In the genomic region with DNA sequence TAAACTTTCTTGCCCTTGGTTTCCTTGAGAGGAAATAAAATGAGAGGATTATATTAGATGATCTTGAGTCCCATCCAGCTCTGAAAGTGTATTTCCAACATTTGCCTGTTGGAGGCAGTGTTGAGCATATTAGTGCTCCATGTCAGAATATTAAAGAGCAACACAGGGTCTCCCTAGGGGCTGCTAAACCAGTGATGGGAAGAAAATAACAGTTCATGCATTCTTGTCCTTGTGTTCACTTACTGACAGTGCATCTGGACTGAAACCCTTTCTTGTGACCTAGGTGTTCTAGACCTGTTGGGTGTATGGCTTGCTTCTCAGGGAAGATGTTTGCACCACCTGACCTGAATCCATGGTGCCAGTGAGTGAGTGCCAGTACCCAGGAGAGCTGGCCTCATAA, we compare ENCODE assay signal across 9 cellular contexts.
DNase-seq lines count a peak whose midpoint lies in the region; ATAC-seq and TF ChIP-seq lines count a peak whose summit lies in the region.
"Had no signal": no experiment of that assay in that cellular context is flagged by ENCODE, and none has a peak within 500 bp of the region (broad histone marks: within the 10 kb centered on the region; RNA-seq: fewer than 3 reads in every experiment).

No MANE protein-coding gene starts in this region.

- peaks cover 0 to 11% of the 10 kb centered on the region in 2 experiments; a peak in 2 of 4 replicates for H3K4me1 ChIP-seq in HCT116 (ENCODE audit: control insufficient read depth in 1 of 2, insufficient read depth in 2 of 2, low read length in 2 of 2)
- peaks cover 40% of the 10 kb centered on the region for H3K4me1 ChIP-seq in body of pancreas
- peaks cover 21% of the 10 kb centered on the region for H3K4me1 ChIP-seq in lower lobe of right lung
- peaks cover 29% of the 10 kb centered on the region for H3K4me1 ChIP-seq in vagina
- peaks cover 0 to 11% (median 3%) of the 10 kb centered on the region in 4 donors for H3K4me1 ChIP-seq in tibial artery

- H4K20me1 ChIP-seq in HCT116 (ENCODE audit: insufficient read depth) = no peaks in the 10 kb centered on the region

- RAD21 ChIA-PET in HCT116 (lab: Charles Lee; ENCODE audit: low non-redundant PET in 1 of 2, low total read pairs in 2 of 2, uncharacterized antibody in 2 of 2, unreplicated experiment in 2 of 2) = interaction anchor here in 1 of 2 experiments (2.5 kb wide), 1 partner anchor 162 kb away, joined by 15 read pairs; no protein-coding TSS in a partner anchor

- no peak overlapping the region for H3K9ac ChIP-seq in HCT116 (ENCODE audit: low read length)

- TF ChIP-seq CTCF in C4-2B (conservative IDR thresholded peaks at IDR 0.05) = peak; percentile 55
- TF ChIP-seq CTCF in HCT116 (IDR thresholded peaks at IDR 0.05 in 2 of 3, conservative IDR thresholded peaks at IDR 0.05 in 1 of 3; ENCODE audit: borderline replicate concordance in 1 of 3, insufficient read depth in 1 of 3, low read depth in 2 of 3, low read length in 2 of 3) = peak in 2 of 3 experiments; percentile 52 to 76; a peak in 4 of 6 replicates
- peak in 5 of 7 experiments; percentile 20 to 43 (median 36) for TF ChIP-seq CTCF in body of pancreas (IDR thresholded peaks at IDR 0.05)
- peak; percentile 41 for TF ChIP-seq CTCF in lower lobe of right lung (IDR thresholded peaks at IDR 0.05)
- no peak for TF ChIP-seq CTCF in vagina (IDR thresholded peaks at IDR 0.05)
- TF ChIP-seq CTCF in tibial artery (IDR thresholded peaks at IDR 0.05) = no peak

- no peak; the same call in 1 of the 2 replicates for TF ChIP-seq RAD21 in HCT116 (IDR thresholded peaks at IDR 0.05; ENCODE audit: low read depth)

- no peak for ATAC-seq in HCT116
- peak; percentile 10 for ATAC-seq in body of pancreas
- no peak for ATAC-seq in lower lobe of right lung

- H3K9me3 ChIP-seq in HCT116 (ENCODE audit: control insufficient read depth in 1 of 2, insufficient read depth in 1 of 2, low read depth in 1 of 2, low read length in 2 of 2) = no peaks in the 10 kb centered on the region
- H3K9me3 ChIP-seq in body of pancreas = no peaks in the 10 kb centered on the region
- no peaks in the 10 kb centered on the region for H3K9me3 ChIP-seq in lower lobe of right lung
- H3K9me3 ChIP-seq in vagina = no peaks in the 10 kb centered on the region
- H3K9me3 ChIP-seq in tibial artery = no peaks in the 10 kb centered on the region
- H3K9me3 ChIP-seq: upper lobe of left lung had no signal

- no TSS peak for BruUV-seq in HCT116 (replicated peaks; lab: Mats Ljungman, UMichigan)

- H3K79me2 ChIP-seq in HCT116 (ENCODE audit: insufficient read depth, low read length) = no peaks in the 10 kb centered on the region

- peak; percentile 13 for DNase-seq in HCT116 (ENCODE audit: low read depth, low spot score)
- peak in 2 of 4 donors; percentile 13 to 26 for DNase-seq in body of pancreas
- no peak for DNase-seq in lower lobe of right lung
- no peak for DNase-seq in GDM1 (lab: John Stamatoyannopoulos, UW)
- no peak for DNase-seq in UCSD-AML1 (lab: John Stamatoyannopoulos, UW; ENCODE audit: unreplicated experiment)
- no peak for DNase-seq in vagina (ENCODE audit: extremely low spot score in 2 of 2)
- no peak for DNase-seq in tibial artery
- DNase-seq: upper lobe of left lung had no signal

- H3K4me3 ChIP-seq in HCT116 (replicated peaks in 1 of 2; ENCODE audit: low read depth in 1 of 2, low read length in 2 of 2) = no peak overlapping the region
- H3K4me3 ChIP-seq in body of pancreas = no peak overlapping the region
- H3K4me3 ChIP-seq in lower lobe of right lung = no peak overlapping the region
- H3K4me3 ChIP-seq in vagina = no peak overlapping the region
- no peak overlapping the region for H3K4me3 ChIP-seq in tibial artery
- H3K4me3 ChIP-seq: upper lobe of left lung had no signal

- H3K27me3 ChIP-seq in HCT116 (ENCODE audit: insufficient read depth, low read length) = no peaks in the 10 kb centered on the region
- H3K27me3 ChIP-seq in body of pancreas = no peaks in the 10 kb centered on the region
- no peaks in the 10 kb centered on the region for H3K27me3 ChIP-seq in lower lobe of right lung (ENCODE audit: low read depth)
- no peaks in the 10 kb centered on the region for H3K27me3 ChIP-seq in vagina
- H3K27me3 ChIP-seq in tibial artery = no peaks in the 10 kb centered on the region
- H3K27me3 ChIP-seq: upper lobe of left lung had no signal

- TF ChIP-seq POLR2A in HCT116 (IDR thresholded peaks at IDR 0.05; ENCODE audit: borderline replicate concordance, extremely low read depth, insufficient read depth, insufficient read length) = no peak
- TF ChIP-seq POLR2A in body of pancreas (IDR thresholded peaks at IDR 0.05) = no peak
- TF ChIP-seq POLR2A in vagina (IDR thresholded peaks at IDR 0.05) = no peak

- no peak overlapping the region for H3K4me2 ChIP-seq in HCT116 (ENCODE audit: low read length)

- H2AFZ ChIP-seq in HCT116 (ENCODE audit: low read depth, low read length, poor library complexity, severe bottlenecking) = no peak overlapping the region

- CTCF ChIA-PET in HCT116 (lab: Charles Lee) = interaction anchor here (0.6 to 7.3 kb wide), 7 partner anchors 11 to 171 kb away, joined by 3 to 140 read pairs (median 4); no protein-coding TSS in a partner anchor

- H3K27ac ChIP-seq in C4-2B = peak overlapping the region; percentile 25; the same call in 1 of the 2 replicates
- no peak overlapping the region for H3K27ac ChIP-seq in HCT116 (ENCODE audit: low read depth, low read length)
- peak overlapping the region; percentile 63 to 87 (median 85) for H3K27ac ChIP-seq in body of pancreas
- no peak overlapping the region for H3K27ac ChIP-seq in lower lobe of right lung
- H3K27ac ChIP-seq in vagina = no peak overlapping the region
- no peak overlapping the region for H3K27ac ChIP-seq in tibial artery

- POLR2A ChIA-PET in HCT116 (lab: Charles Lee) = no interaction called here

- H3K36me3 ChIP-seq in HCT116 (ENCODE audit: control insufficient read depth in 1 of 2, insufficient read depth in 2 of 2, low read length in 2 of 2) = no peaks in the 10 kb centered on the region
- no peaks in the 10 kb centered on the region for H3K36me3 ChIP-seq in body of pancreas (replicated peaks in 1 of 2; ENCODE audit: insufficient read depth in 1 of 2, low read depth in 2 of 2)
- no peaks in the 10 kb centered on the region for H3K36me3 ChIP-seq in lower lobe of right lung
- no peaks in the 10 kb centered on the region for H3K36me3 ChIP-seq in vagina
- no peaks in the 10 kb centered on the region for H3K36me3 ChIP-seq in tibial artery
- H3K36me3 ChIP-seq: upper lobe of left lung had no signal

- intact Hi-C loops in HCT116 (cut with micrococcal nuclease) = loop anchor here (10.0 kb wide), 1 partner anchor 543 kb away; no protein-coding TSS in a partner anchor
- intact Hi-C loops in body of pancreas (cut with DNase I) = no loop called here
- intact Hi-C loops in lower lobe of right lung (cut with DNase I) = loop anchor here (5.0 kb wide), 1 partner anchor 165 kb away; no protein-coding TSS in a partner anchor
- intact Hi-C loops in vagina (cut with DNase I) = loop anchor here (10.0 kb wide), 1 partner anchor 283 kb away; no protein-coding TSS in a partner anchor
- intact Hi-C loops in tibial artery (cut with DNase I; ENCODE audit: low total_unique reads) = no loop called here

- no peaks in the 10 kb centered on the region for H3K9me2 ChIP-seq in HCT116 (ENCODE audit: insufficient read depth)

TF ChIP-seq in HCT116, 20 proteins besides CTCF, POLR2A, EP300 and RAD21 (continues in another document):
- TF ChIP-seq EGR1 (IDR thresholded peaks at IDR 0.05; ENCODE audit: low read depth) = no peak
- TF ChIP-seq, protein P1, sequence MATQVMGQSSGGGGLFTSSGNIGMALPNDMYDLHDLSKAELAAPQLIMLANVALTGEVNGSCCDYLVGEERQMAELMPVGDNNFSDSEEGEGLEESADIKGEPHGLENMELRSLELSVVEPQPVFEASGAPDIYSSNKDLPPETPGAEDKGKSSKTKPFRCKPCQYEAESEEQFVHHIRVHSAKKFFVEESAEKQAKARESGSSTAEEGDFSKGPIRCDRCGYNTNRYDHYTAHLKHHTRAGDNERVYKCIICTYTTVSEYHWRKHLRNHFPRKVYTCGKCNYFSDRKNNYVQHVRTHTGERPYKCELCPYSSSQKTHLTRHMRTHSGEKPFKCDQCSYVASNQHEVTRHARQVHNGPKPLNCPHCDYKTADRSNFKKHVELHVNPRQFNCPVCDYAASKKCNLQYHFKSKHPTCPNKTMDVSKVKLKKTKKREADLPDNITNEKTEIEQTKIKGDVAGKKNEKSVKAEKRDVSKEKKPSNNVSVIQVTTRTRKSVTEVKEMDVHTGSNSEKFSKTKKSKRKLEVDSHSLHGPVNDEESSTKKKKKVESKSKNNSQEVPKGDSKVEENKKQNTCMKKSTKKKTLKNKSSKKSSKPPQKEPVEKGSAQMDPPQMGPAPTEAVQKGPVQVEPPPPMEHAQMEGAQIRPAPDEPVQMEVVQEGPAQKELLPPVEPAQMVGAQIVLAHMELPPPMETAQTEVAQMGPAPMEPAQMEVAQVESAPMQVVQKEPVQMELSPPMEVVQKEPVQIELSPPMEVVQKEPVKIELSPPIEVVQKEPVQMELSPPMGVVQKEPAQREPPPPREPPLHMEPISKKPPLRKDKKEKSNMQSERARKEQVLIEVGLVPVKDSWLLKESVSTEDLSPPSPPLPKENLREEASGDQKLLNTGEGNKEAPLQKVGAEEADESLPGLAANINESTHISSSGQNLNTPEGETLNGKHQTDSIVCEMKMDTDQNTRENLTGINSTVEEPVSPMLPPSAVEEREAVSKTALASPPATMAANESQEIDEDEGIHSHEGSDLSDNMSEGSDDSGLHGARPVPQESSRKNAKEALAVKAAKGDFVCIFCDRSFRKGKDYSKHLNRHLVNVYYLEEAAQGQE (IDR thresholded peaks at IDR 0.05; ENCODE audit: low read depth) = no peak
- TF ChIP-seq, protein P2, sequence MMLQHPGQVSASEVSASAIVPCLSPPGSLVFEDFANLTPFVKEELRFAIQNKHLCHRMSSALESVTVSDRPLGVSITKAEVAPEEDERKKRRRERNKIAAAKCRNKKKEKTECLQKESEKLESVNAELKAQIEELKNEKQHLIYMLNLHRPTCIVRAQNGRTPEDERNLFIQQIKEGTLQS (IDR thresholded peaks at IDR 0.05) = no peak
- no peak for TF ChIP-seq ZFX (IDR thresholded peaks at IDR 0.05)
- TF ChIP-seq JUND (IDR thresholded peaks at IDR 0.05) = no peak
- TF ChIP-seq YY1 (IDR thresholded peaks at IDR 0.05; ENCODE audit: extremely low read depth, insufficient replicate concordance, low read depth, low read length) = no peak
- TF ChIP-seq POLR2AphosphoS5 (IDR thresholded peaks at IDR 0.05; ENCODE audit: low read depth, low read length) = no peak
- TF ChIP-seq, protein P3, sequence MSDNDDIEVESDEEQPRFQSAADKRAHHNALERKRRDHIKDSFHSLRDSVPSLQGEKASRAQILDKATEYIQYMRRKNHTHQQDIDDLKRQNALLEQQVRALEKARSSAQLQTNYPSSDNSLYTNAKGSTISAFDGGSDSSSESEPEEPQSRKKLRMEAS (IDR thresholded peaks at IDR 0.05) = no peak

Comparison
In these comparisons a context has a peak if more than half of its experiments do, and no peak if none do; other contexts are left out.
1. H3K27ac ChIP-seq: peak in C4-2B (single experiment) and body of pancreas (4 of 4); none in HCT116 (single experiment), lower lobe of right lung (single experiment), vagina (single experiment) and tibial artery (0 of 2).
2. CTCF ChIP-seq: peak in C4-2B (single experiment), HCT116 (2 of 3), body of pancreas (5 of 7) and lower lobe of right lung (single experiment); none in vagina (0 of 3) and tibial artery (0 of 2).
3. intact Hi-C loops: an anchor here in HCT116 (10.0 kb wide), lower lobe of right lung (5.0 kb wide) and vagina (10.0 kb wide); none called in body of pancreas and tibial artery.